Comparison of ENCODE assay signal across 1 cellular context in genomic region chr7:99694201-99694911, GRCh38.
TF ChIP-seq lines count a peak whose summit lies in the region.

No MANE protein-coding gene starts in this region.

TF ChIP-seq in K562, 482 proteins besides CTCF, POLR2A, EP300 and RAD21 (continued from another document and continues in another):
- TF ChIP-seq CHAMP1 (IDR thresholded peaks at IDR 0.05), result 0 out of 2 replicates have a peak, but pooled peaks have one; percentile 13
- peak; percentile 46; the same call in 1 of the 2 replicates for TF ChIP-seq ZNF512 (tag; IDR thresholded peaks at IDR 0.05)
- no peak for TF ChIP-seq PCBP2 (IDR thresholded peaks at IDR 0.05; ENCODE audit: low read depth, low read length, poor library complexity, severe bottlenecking)
- 0 out of 2 replicates have a peak, but pooled peaks have one; percentile 28 for TF ChIP-seq SOX6 (IDR thresholded peaks at IDR 0.05)
- peak; percentile 34 to 64; a peak in 1 of 4 replicates for TF ChIP-seq TEAD1 (CRISPR knock-in tag; IDR thresholded peaks at IDR 0.05)
- no peak for TF ChIP-seq ZNF639 (CRISPR knock-in tag; conservative IDR thresholded peaks at IDR 0.05 in 1 of 2, IDR thresholded peaks at IDR 0.05 in 1 of 2)
- no peak for TF ChIP-seq SAP30 (IDR thresholded peaks at IDR 0.05; ENCODE audit: borderline replicate concordance, insufficient read depth, low read depth, low read length, poor library complexity, severe bottlenecking)
- peak; percentile 64 for TF ChIP-seq TAL1 (IDR thresholded peaks at IDR 0.05)
- no peak for TF ChIP-seq ARID3B (CRISPR knock-in tag; IDR thresholded peaks at IDR 0.05; ENCODE audit: borderline replicate concordance)
- no peak for TF ChIP-seq ARHGAP35 (IDR thresholded peaks at IDR 0.05; ENCODE audit: partially characterized antibody)
- TF ChIP-seq CBFA2T3 (IDR thresholded peaks at IDR 0.05), result peak; percentile 58
- no peak for TF ChIP-seq KAT8 (IDR thresholded peaks at IDR 0.05; ENCODE audit: low read depth)
- no peak for TF ChIP-seq BRD9 (IDR thresholded peaks at IDR 0.05; ENCODE audit: low read depth, partially characterized antibody)
- no peak for TF ChIP-seq GTF3C2 (IDR thresholded peaks at IDR 0.05; ENCODE audit: borderline replicate concordance, extremely low read depth, insufficient read length)
- no peak for TF ChIP-seq ZBTB1 (CRISPR knock-in tag; IDR thresholded peaks at IDR 0.05; ENCODE audit: borderline replicate concordance, low read depth)
- no peak for TF ChIP-seq XRCC3 (IDR thresholded peaks at IDR 0.05)
- TF ChIP-seq ZEB2 (IDR thresholded peaks at IDR 0.05), result peak; percentile 80
- 0 out of 2 replicates have a peak, but pooled peaks have one; percentile 25 for TF ChIP-seq JUN (IDR thresholded peaks at IDR 0.05; ENCODE audit: borderline replicate concordance, low read depth, low read length)
- no peak for TF ChIP-seq JUN (CRISPR knock-in tag; IDR thresholded peaks at IDR 0.05; ENCODE audit: borderline replicate concordance)
- peak; percentile 82 for TF ChIP-seq PKNOX1 (IDR thresholded peaks at IDR 0.05)
- TF ChIP-seq PHB (CRISPR knock-in tag; IDR thresholded peaks at IDR 0.05), result no peak
- no peak for TF ChIP-seq SRSF1 (IDR thresholded peaks at IDR 0.05; ENCODE audit: low read depth, low read length)
- 0 out of 2 replicates have a peak, but pooled peaks have one; percentile 49 for TF ChIP-seq NFXL1 (CRISPR knock-in tag; IDR thresholded peaks at IDR 0.05)
- TF ChIP-seq POLR3A (IDR thresholded peaks at IDR 0.05; ENCODE audit: borderline replicate concordance, extremely low read depth, insufficient read depth, insufficient read length), result no peak
- TF ChIP-seq ATF4 (CRISPR knock-in tag; IDR thresholded peaks at IDR 0.05), result 0 out of 2 replicates have a peak, but pooled peaks have one; percentile 16
- 0 out of 2 replicates have a peak, but pooled peaks have one; percentile 37 for TF ChIP-seq MECOM (CRISPR knock-in tag; IDR thresholded peaks at IDR 0.05)
- TF ChIP-seq KLF10 (CRISPR knock-in tag; IDR thresholded peaks at IDR 0.05), result no peak
- no peak for TF ChIP-seq YY1 (IDR thresholded peaks at IDR 0.05; ENCODE audit: borderline replicate concordance in 1 of 3, control insufficient read depth in 1 of 3, extremely low read depth in 1 of 3, insufficient read depth in 3 of 3, insufficient read length in 1 of 3, insufficient replicate concordance in 2 of 3, low read depth in 1 of 3, low read length in 2 of 3)
- TF ChIP-seq NR2F6 (CRISPR knock-in tag; IDR thresholded peaks at IDR 0.05), result no peak
- no peak for TF ChIP-seq ZNF239 (CRISPR knock-in tag; IDR thresholded peaks at IDR 0.05)
- peak; percentile 52; the same call in 1 of the 2 replicates for TF ChIP-seq JUND (IDR thresholded peaks at IDR 0.05; ENCODE audit: borderline replicate concordance, low read depth, low read length)
- no peak; the same call in 2 of the 3 replicates for TF ChIP-seq JUND (tag; IDR thresholded peaks at IDR 0.05; ENCODE audit: borderline replicate concordance, low read depth, low read length)
- no peak for TF ChIP-seq C11orf30 (IDR thresholded peaks at IDR 0.05; ENCODE audit: low read depth)
- no peak for TF ChIP-seq CXXC5 (CRISPR knock-in tag; IDR thresholded peaks at IDR 0.05)
- peak; percentile 79 for TF ChIP-seq ARID1B (IDR thresholded peaks at IDR 0.05)
- TF ChIP-seq FOXA1 (IDR thresholded peaks at IDR 0.05; ENCODE audit: borderline replicate concordance), result no peak
- no peak for TF ChIP-seq ZNF707 (CRISPR knock-in tag; conservative IDR thresholded peaks at IDR 0.05)
- TF ChIP-seq SMARCE1 (IDR thresholded peaks at IDR 0.05), result 0 out of 2 replicates have a peak, but pooled peaks have one; percentile 36
- TF ChIP-seq TEAD4 (IDR thresholded peaks at IDR 0.05; ENCODE audit: low read length), result peak; percentile 77
- TF ChIP-seq TEAD4 (CRISPR knock-in tag; IDR thresholded peaks at IDR 0.05; ENCODE audit: borderline replicate concordance), result no peak
- peak; percentile 25; the same call in 1 of the 2 replicates for TF ChIP-seq ATF3 (IDR thresholded peaks at IDR 0.05)
- TF ChIP-seq ATF3 (CRISPR knock-in tag; conservative IDR thresholded peaks at IDR 0.05), result 0 out of 2 replicates have a peak, but pooled peaks have one; percentile 14
- TF ChIP-seq CHD1 (IDR thresholded peaks at IDR 0.05; ENCODE audit: low read length), result peak; percentile 57
- TF ChIP-seq TCF3 (CRISPR knock-in tag; IDR thresholded peaks at IDR 0.05), result peak; percentile 78
- no peak for TF ChIP-seq PBX2 (CRISPR knock-in tag; IDR thresholded peaks at IDR 0.05; ENCODE audit: low read depth)
- peak; percentile 63 for TF ChIP-seq PBX2 (tag; conservative IDR thresholded peaks at IDR 0.05; ENCODE audit: low read depth)
- no peak for TF ChIP-seq SNAPC5 (CRISPR knock-in tag; IDR thresholded peaks at IDR 0.05)
- peak; percentile 26; the same call in 1 of the 2 replicates for TF ChIP-seq MTA3 (IDR thresholded peaks at IDR 0.05; ENCODE audit: borderline replicate concordance)
- no peak for TF ChIP-seq MAFF (IDR thresholded peaks at IDR 0.05; ENCODE audit: low read length)
- TF ChIP-seq SNRNP70 (optimal IDR thresholded peaks at IDR 0.05; ENCODE audit: low read depth, low read length), result no peak
- TF ChIP-seq SREBF1 (IDR thresholded peaks at IDR 0.05; ENCODE audit: borderline replicate concordance, low read depth, low read length), result no peak
- TF ChIP-seq TAF15 (IDR thresholded peaks at IDR 0.05; ENCODE audit: low read depth, low read length), result no peak
- TF ChIP-seq CTBP1 (IDR thresholded peaks at IDR 0.05; ENCODE audit: borderline replicate concordance), result peak; percentile 80; the same call in 1 of the 2 replicates
- TF ChIP-seq NCOR1 (IDR thresholded peaks at IDR 0.05), result peak; percentile 9
- TF ChIP-seq ZBTB7A (IDR thresholded peaks at IDR 0.05; ENCODE audit: borderline replicate concordance, control insufficient read depth, low read depth, low read length), result no peak
